1 cellular context compared by ENCODE assay signal in genomic region chr21:33969600-33969999, GRCh38.
TF ChIP-seq lines count a peak whose summit lies in the region.

No MANE protein-coding gene starts in this region.

TF ChIP-seq in HepG2, 621 proteins besides CTCF, POLR2A, EP300 and RAD21:
- no peak for TF ChIP-seq NR1H2 (CRISPR knock-in tag; IDR thresholded peaks at IDR 0.05; ENCODE audit: borderline replicate concordance, low read depth)
- TF ChIP-seq HNF4A (CRISPR knock-in tag; IDR thresholded peaks at IDR 0.05) = peak; percentile 74
TF ChIP-seq in HepG2: peak in this region for 1.
